33 cellular contexts compared by ENCODE assay signal in the genomic region with DNA sequence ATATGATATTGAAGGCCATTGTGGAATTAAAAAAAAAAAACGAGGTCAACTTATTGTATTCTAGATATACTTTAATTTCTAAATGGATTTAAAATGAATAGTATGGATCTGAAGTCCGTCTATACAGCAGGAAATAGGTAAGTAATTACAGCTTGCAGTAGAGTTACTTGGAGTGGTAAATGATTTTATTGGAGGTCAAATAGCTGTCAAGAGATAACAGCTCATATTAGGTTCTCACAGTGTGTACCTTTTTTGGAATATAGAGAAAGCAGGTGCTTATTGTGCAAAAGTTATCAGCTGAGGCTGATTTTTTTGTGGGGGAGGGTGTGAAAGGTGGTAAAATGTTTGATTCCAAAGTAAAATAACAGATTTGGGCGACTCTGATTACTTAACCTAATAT.
"Had no signal": no experiment of that assay in that cellular context is flagged by ENCODE, and none has a peak within 500 bp of the region (broad histone marks: within the 10 kb centered on the region; RNA-seq: fewer than 3 reads in every experiment).

No MANE protein-coding gene starts in this region.

- H3K27ac ChIP-seq: adrenal gland, body of pancreas, brain microvascular endothelial cell, breast epithelium, VCaP had no signal

- FAIRE-seq: TTC549 had no signal

- H3K36me3 ChIP-seq: adrenal gland, brain microvascular endothelial cell, breast epithelium had no signal

- ATAC-seq: activated CD8-positive, alpha-beta T cell treated with anti-CD3 and anti-CD28 coated beads for 36 hours; activated naive CD4-positive, alpha-beta T cell treated with anti-CD3 and anti-CD28 coated beads, Interleukin-2, amount 50 U/mL, for 72 hours; activated T-cell treated with anti-CD3 and anti-CD28 coated beads, Interleukin-2, amount 50 U/mL, for 4 hours; activated T-cell treated with anti-CD3 and anti-CD28 coated beads, Interleukin-2, amount 50 U/mL, for 72 hours; activated T-helper 17 cell treated with anti-CD3 and anti-CD28 coated beads, Interleukin-2, amount 50 U/mL, for 72 hours; body of pancreas; T-cell; T-helper 17 cell had no signal

- H3K4me1 ChIP-seq: adrenal gland, body of pancreas, breast epithelium had no signal

- DNase-seq: activated B cell treated with CpG ODN at 0.5 μM for 24 hours; activated CD4-positive, alpha-beta memory T cell treated with anti-CD3 and anti-CD28 coated beads for 36 hours; activated CD4-positive, alpha-beta T cell treated with anti-CD3 and anti-CD28 coated beads for 4 hours; activated CD4-positive, alpha-beta T cell treated with anti-CD3 and anti-CD28 coated beads, Interleukin-2, amount 10 ng/mL, durations not matched to agents 24 days and 14 days; activated CD4-positive, alpha-beta T cell treated with anti-CD3 and anti-CD28 coated beads, Interleukin-2, amount 50 U/mL, for 1 hour; activated CD4-positive, alpha-beta T cell treated with anti-CD3 and anti-CD28 coated beads, Interleukin-2, amount 50 U/mL, for 4 hours; activated CD4-positive, CD25-positive, alpha-beta regulatory T cell treated with anti-CD3 and anti-CD28 coated beads, Interleukin-2, amount 50 U/mL, for 72 hours; activated CD8-positive, alpha-beta memory T cell treated with anti-CD3 and anti-CD28 coated beads, Interleukin-2, amount 50 U/mL, for 4 hours; activated CD8-positive, alpha-beta T cell treated with anti-CD3 and anti-CD28 coated beads for 36 hours; activated effector memory CD4-positive, alpha-beta T cell treated with anti-CD3 and anti-CD28 coated beads, Interleukin-2, amount 50 U/mL, for 16 hours; activated gamma-delta T cell treated with Interleukin-2 at 50 U/mL for 16 hours; activated naive CD4-positive, alpha-beta T cell; activated naive CD4-positive, alpha-beta T cell treated with anti-CD3 and anti-CD28 coated beads for 36 hours; activated naive CD4-positive, alpha-beta T cell treated with anti-CD3 and anti-CD28 coated beads, Interleukin-2, amount 50 U/mL, for 16 hours; activated naive CD8-positive, alpha-beta T cell treated with anti-CD3 and anti-CD28 coated beads for 36 hours; activated T-cell treated with anti-CD3 and anti-CD28 coated beads for 4 hours; activated T-cell treated with anti-CD3 and anti-CD28 coated beads, Interleukin-2, amount 50 U/mL, for 1 hour; activated T-cell treated with anti-CD3 and anti-CD28 coated beads, Interleukin-2, amount 50 U/mL, for 4 hours; activated T-cell treated with anti-CD3 and anti-CD28 coated beads, Interleukin-2, amount 50 U/mL, for 72 hours; adrenal gland; amniotic stem cell; aorta; body of pancreas; brain microvascular endothelial cell; central memory CD4-positive, alpha-beta T cell; T-cell; T-helper 17 cell; T-helper 9 cell had no signal

- H3K9me3 ChIP-seq: adrenal gland, body of pancreas, breast epithelium had no signal

- H3K27me3 ChIP-seq: adrenal gland, body of pancreas, brain microvascular endothelial cell had no signal

- H3K4me3 ChIP-seq: adrenal gland, body of pancreas, breast epithelium had no signal
